13 cellular contexts compared by ENCODE assay signal in the genomic region with DNA sequence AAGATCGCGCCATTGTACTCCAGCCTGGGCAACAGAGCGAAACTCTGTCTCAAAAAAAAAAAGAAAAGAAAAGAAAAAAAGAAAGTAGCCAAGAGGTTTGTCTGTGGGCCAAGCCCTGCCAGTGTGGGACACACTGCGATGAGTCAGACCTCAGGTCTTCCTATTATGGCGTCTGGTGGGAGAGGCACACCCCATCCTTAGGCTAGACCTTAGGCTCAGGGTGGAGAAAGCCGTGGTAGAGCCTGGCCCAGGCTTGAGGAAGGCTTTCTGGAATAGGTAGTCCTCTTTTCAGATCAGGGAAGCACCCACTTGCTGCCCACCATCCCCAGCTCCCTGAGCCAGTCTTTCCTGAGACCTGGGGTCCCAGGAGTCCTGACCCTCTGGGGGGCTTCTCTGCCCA. TPM values are rescaled to one million over a fixed set of nuclear protein-coding genes. Genes with fewer than 3 reads are reported as not detected.
DNase-seq lines count a peak whose midpoint lies in the region; TF ChIP-seq lines count a peak whose summit lies in the region.
"Had no signal": no experiment of that assay in that cellular context is flagged by ENCODE, and none has a peak within 500 bp of the region (broad histone marks: within the 10 kb centered on the region; RNA-seq: fewer than 3 reads in every experiment).

No MANE protein-coding gene starts in this region.

- intact Hi-C loops in CD4-positive, alpha-beta memory T cell (cut with micrococcal nuclease): no loop called here
- intact Hi-C loops in activated T-helper 1 cell treated with anti-CD3 and anti-CD28 coated beads, Interleukin-12 subunit alpha, Interleukin-12 subunit beta, Interleukin-2, Interleukin-4 antibody, amounts not matched to agents 30 ng/mL and 10 ng/mL and 1 ng/mL, durations not matched to agents 14 hours and 24 hours and 36 hours (cut with micrococcal nuclease): no loop called here

- no peak for TF ChIP-seq EP300 in SK-N-SH (IDR thresholded peaks at IDR 0.05; ENCODE audit: borderline replicate concordance in 1 of 2, low read depth in 1 of 2, low read length in 1 of 2)

- H3K9me3 ChIP-seq in CD4-positive, alpha-beta memory T cell (ENCODE audit: control insufficient read depth in 1 of 2, low read length in 2 of 2): no peaks in the 10 kb centered on the region
- H3K9me3 ChIP-seq in SK-N-SH: no peaks in the 10 kb centered on the region
- H3K9me3 ChIP-seq: esophagus squamous epithelium had no signal

- POLR2A ChIA-PET in CD4-positive, alpha-beta memory T cell (lab: Charles Lee; ENCODE audit: partially characterized antibody): interaction anchor here (14.1 to 18.7 kb wide), 2 partner anchors 15 to 33 kb away, joined by 276 to 1072 read pairs; partner anchors contain the start of genes CISH and MAPKAPK3
- POLR2A ChIA-PET in SK-N-SH (lab: Yijun Ruan, JAX): interaction anchor here (1.5 kb wide), 1 partner anchor 36 kb away, joined by 3 read pairs; the partner anchor contains the start of gene CISH

- no peak overlapping the region for H2AFZ ChIP-seq in SK-N-SH (ENCODE audit: low read depth)

- DNase-seq in CD4-positive, alpha-beta memory T cell: no peak
- peak; percentile 24 for DNase-seq in GM03348 (ENCODE audit: low spot score)
- no peak for DNase-seq in activated T-helper 1 cell treated with anti-CD3 and anti-CD28 coated beads, Interleukin-12 subunit alpha, Interleukin-12 subunit beta, Interleukin-2, Interleukin-4 antibody, amounts not matched to agents 30 ng/mL and 10 ng/mL and 1 ng/mL, durations not matched to agents 14 hours and 24 hours and 36 hours (ENCODE audit: low spot score)
- DNase-seq in iris pigment epithelial cell (ENCODE audit: low read depth): peak; percentile 12
- no peak for DNase-seq in HK-2 (ENCODE audit: unreplicated experiment)
- no peak for DNase-seq in NCI-H128 (lab: John Stamatoyannopoulos, UW; ENCODE audit: unreplicated experiment)
- DNase-seq in SK-N-SH: no peak
- DNase-seq: C1 segment of cervical spinal cord, esophagus squamous epithelium, left ventricle myocardium superior, NCI-H1436 treated with DMSO at 0.1 percent for 48 hours, NCI-H446 had no signal

- H3K4me1 ChIP-seq in CD4-positive, alpha-beta memory T cell (ENCODE audit: insufficient read depth, low read length): peaks cover 79% of the 10 kb centered on the region
- peaks cover 0 to 3% of the 10 kb centered on the region in 2 experiments; a peak in 1 of 4 replicates for H3K4me1 ChIP-seq in SK-N-SH (ENCODE audit: control insufficient read depth in 1 of 2, insufficient read depth in 2 of 2, low read depth in 1 of 2, low read length in 1 of 2)

- no peaks in the 10 kb centered on the region for H3F3A ChIP-seq in SK-N-SH (replicated peaks; ENCODE audit: insufficient read depth)

- no peaks in the 10 kb centered on the region for H3K9me2 ChIP-seq in SK-N-SH

- no peak for TF ChIP-seq RAD21 in SK-N-SH (IDR thresholded peaks at IDR 0.05; ENCODE audit: low read length)

- no peak overlapping the region for H3K4me2 ChIP-seq in SK-N-SH

- H3K27ac ChIP-seq in CD4-positive, alpha-beta memory T cell (ENCODE audit: low read depth, low read length): peak overlapping the region; percentile 47
- H3K27ac ChIP-seq in SK-N-SH (ENCODE audit: low read depth in 2 of 2, low read length in 1 of 2): no peak overlapping the region

- H3K9me3 Mint-ChIP-seq in CD4-positive, alpha-beta memory T cell: no peaks in the 10 kb centered on the region
- no peaks in the 10 kb centered on the region for H3K9me3 Mint-ChIP-seq in activated T-helper 1 cell treated with anti-CD3 and anti-CD28 coated beads, Interleukin-12 subunit alpha, Interleukin-12 subunit beta, Interleukin-2, Interleukin-4 antibody, amounts not matched to agents 30 ng/mL and 10 ng/mL and 1 ng/mL, durations not matched to agents 14 hours and 24 hours and 36 hours
- H3K9me3 Mint-ChIP-seq: stimulated activated memory B cell treated with anti-CD40 and anti-IgM and Interleukin-4, amounts not matched to agents 10 μg/mL and 1 μg/mL and 100 μg/mL, for 72 hours had no signal

- H3K4me3 Mint-ChIP-seq in CD4-positive, alpha-beta memory T cell: peak overlapping the region in 1 of 8 donors; percentile 55
- H3K4me3 Mint-ChIP-seq in activated T-helper 1 cell treated with anti-CD3 and anti-CD28 coated beads, Interleukin-12 subunit alpha, Interleukin-12 subunit beta, Interleukin-2, Interleukin-4 antibody, amounts not matched to agents 30 ng/mL and 10 ng/mL and 1 ng/mL, durations not matched to agents 14 hours and 24 hours and 36 hours: peak overlapping the region; percentile 42
- H3K4me3 Mint-ChIP-seq: stimulated activated memory B cell treated with anti-CD40 and anti-IgM and Interleukin-4, amounts not matched to agents 10 μg/mL and 1 μg/mL and 100 μg/mL, for 72 hours had no signal

- H3K27me3 Mint-ChIP-seq in CD4-positive, alpha-beta memory T cell: no peaks in the 10 kb centered on the region
- no peaks in the 10 kb centered on the region for H3K27me3 Mint-ChIP-seq in activated T-helper 1 cell treated with anti-CD3 and anti-CD28 coated beads, Interleukin-12 subunit alpha, Interleukin-12 subunit beta, Interleukin-2, Interleukin-4 antibody, amounts not matched to agents 30 ng/mL and 10 ng/mL and 1 ng/mL, durations not matched to agents 14 hours and 24 hours and 36 hours (ENCODE audit: insufficient read depth)
- H3K27me3 Mint-ChIP-seq: stimulated activated memory B cell treated with anti-CD40 and anti-IgM and Interleukin-4, amounts not matched to agents 10 μg/mL and 1 μg/mL and 100 μg/mL, for 72 hours had no signal

- no peaks in the 10 kb centered on the region for H3K79me2 ChIP-seq in SK-N-SH (ENCODE audit: insufficient read depth)

- CTCF ChIA-PET in CD4-positive, alpha-beta memory T cell (lab: Charles Lee; ENCODE audit: partially characterized antibody): interaction anchor here (0.7 to 21.1 kb wide), 4 partner anchors 14 to 56 kb away, joined by 3 to 996 read pairs (median 142); partner anchors contain the start of genes CISH and MAPKAPK3
- CTCF ChIA-PET in SK-N-SH (lab: Yijun Ruan, JAX): interaction anchor here (1.1 to 31.2 kb wide), 3 partner anchors 11 to 34 kb away, joined by 3 to 648 read pairs (median 5); partner anchors contain the start of genes CISH and MAPKAPK3

- H3K4me3 ChIP-seq in CD4-positive, alpha-beta memory T cell (ENCODE audit: low read length in 2 of 2): no peak overlapping the region
- H3K4me3 ChIP-seq in SK-N-SH (ENCODE audit: low read depth in 2 of 2, low read length in 1 of 2): no peak overlapping the region
- H3K4me3 ChIP-seq: esophagus squamous epithelium had no signal

- no peaks in the 10 kb centered on the region for H4K20me1 ChIP-seq in SK-N-SH (ENCODE audit: insufficient read depth)

- peaks cover 44 to 77% (median 52%) of the 10 kb centered on the region in 4 donors for H3K4me1 Mint-ChIP-seq in CD4-positive, alpha-beta memory T cell
- H3K4me1 Mint-ChIP-seq in activated T-helper 1 cell treated with anti-CD3 and anti-CD28 coated beads, Interleukin-12 subunit alpha, Interleukin-12 subunit beta, Interleukin-2, Interleukin-4 antibody, amounts not matched to agents 30 ng/mL and 10 ng/mL and 1 ng/mL, durations not matched to agents 14 hours and 24 hours and 36 hours (ENCODE audit: low read depth): peaks cover 81% of the 10 kb centered on the region

- no peaks in the 10 kb centered on the region for H3K27me3 ChIP-seq in CD4-positive, alpha-beta memory T cell (ENCODE audit: insufficient read depth, low read length)
- H3K27me3 ChIP-seq in SK-N-SH (ENCODE audit: insufficient read depth): no peaks in the 10 kb centered on the region
- H3K27me3 ChIP-seq: esophagus squamous epithelium had no signal

- H3K9ac ChIP-seq in SK-N-SH: no peak overlapping the region

- peak overlapping the region; percentile 81 to 96 (median 93) for H3K27ac Mint-ChIP-seq in CD4-positive, alpha-beta memory T cell
- H3K27ac Mint-ChIP-seq in activated T-helper 1 cell treated with anti-CD3 and anti-CD28 coated beads, Interleukin-12 subunit alpha, Interleukin-12 subunit beta, Interleukin-2, Interleukin-4 antibody, amounts not matched to agents 30 ng/mL and 10 ng/mL and 1 ng/mL, durations not matched to agents 14 hours and 24 hours and 36 hours: peak overlapping the region; percentile 97

- 89% methylated on average over 6 of the region's 6 CpGs for WGBS in SK-N-SH (ENCODE audit: low lambda C conversion rate)

- peaks cover 6 to 11% of the 10 kb centered on the region in 2 donors for H3K36me3 Mint-ChIP-seq in CD4-positive, alpha-beta memory T cell
- H3K36me3 Mint-ChIP-seq in activated T-helper 1 cell treated with anti-CD3 and anti-CD28 coated beads, Interleukin-12 subunit alpha, Interleukin-12 subunit beta, Interleukin-2, Interleukin-4 antibody, amounts not matched to agents 30 ng/mL and 10 ng/mL and 1 ng/mL, durations not matched to agents 14 hours and 24 hours and 36 hours (ENCODE audit: low read depth): peaks cover 42% of the 10 kb centered on the region

- peaks cover 7% of the 10 kb centered on the region for H3K36me3 ChIP-seq in CD4-positive, alpha-beta memory T cell (ENCODE audit: insufficient read depth, low read length)
- H3K36me3 ChIP-seq in SK-N-SH (replicated peaks in 1 of 2; ENCODE audit: control insufficient read depth in 1 of 2, insufficient read depth in 2 of 2, low read length in 1 of 2): peaks cover 8 to 27% of the 10 kb centered on the region in 2 experiments

- TF ChIP-seq CTCF in SK-N-SH (IDR thresholded peaks at IDR 0.05): no peak

RNA-seq across cellular contexts. Expression of gene HEMK1, which starts 6.0 kb away (rescaled TPM):
- 10 to 100 TPM; 55.3 to 56.7 TPM for total RNA-seq in CD4-positive, alpha-beta memory T cell
- 10 to 100 TPM; 21.2 to 36.7 TPM for polyA plus RNA-seq in CD4-positive, alpha-beta memory T cell
- 54.1 and 58.0 TPM in 2 replicates for total RNA-seq in activated T-helper 1 cell treated with anti-CD3 and anti-CD28 coated beads, Interleukin-12 subunit alpha, Interleukin-12 subunit beta, Interleukin-2, Interleukin-4 antibody, amounts not matched to agents 30 ng/mL and 10 ng/mL and 1 ng/mL, durations not matched to agents 14 hours and 24 hours and 36 hours
- polyA plus RNA-seq in SK-N-SH (2012; rRNA removed): 15.4 and 21.7 TPM in 2 replicates
- 7.1 and 10.6 TPM in 2 replicates for polyA plus RNA-seq in SK-N-SH (2012; cell fraction: cytosol; rRNA removed)
- polyA plus RNA-seq in SK-N-SH (2012; cell fraction: nucleus; rRNA removed): 82.8 and 88.7 TPM in 2 replicates

RNA-seq across cellular contexts. Expression of gene C3orf18, which starts 7.8 kb away (rescaled TPM):
- 10 to 100 TPM; 14.3 to 16.2 TPM for total RNA-seq in CD4-positive, alpha-beta memory T cell
- 10 to 100 TPM; 14.2 to 22.3 TPM for polyA plus RNA-seq in CD4-positive, alpha-beta memory T cell
- 21.5 and 21.9 TPM in 2 replicates for total RNA-seq in activated T-helper 1 cell treated with anti-CD3 and anti-CD28 coated beads, Interleukin-12 subunit alpha, Interleukin-12 subunit beta, Interleukin-2, Interleukin-4 antibody, amounts not matched to agents 30 ng/mL and 10 ng/mL and 1 ng/mL, durations not matched to agents 14 hours and 24 hours and 36 hours
- polyA plus RNA-seq in SK-N-SH (2012; rRNA removed): 19.7 and 27.2 TPM in 2 replicates
- polyA plus RNA-seq in SK-N-SH (2012; cell fraction: cytosol; rRNA removed): 11.3 and 16.2 TPM in 2 replicates
- polyA plus RNA-seq in SK-N-SH (2012; cell fraction: nucleus; rRNA removed): 50.5 and 50.7 TPM in 2 replicates

RNA-seq across cellular contexts. Expression of gene CISH, which starts 36.2 kb away (rescaled TPM):
- total RNA-seq in CD4-positive, alpha-beta memory T cell: 10 to 100 TPM; 14.7 to 15.2 TPM
- polyA plus RNA-seq in CD4-positive, alpha-beta memory T cell: 100 to 1,000 TPM in 1 of 2 donors, 10 to 100 TPM in 1; 92.1 to 248 TPM
- 334 and 341 TPM in 2 replicates for total RNA-seq in activated T-helper 1 cell treated with anti-CD3 and anti-CD28 coated beads, Interleukin-12 subunit alpha, Interleukin-12 subunit beta, Interleukin-2, Interleukin-4 antibody, amounts not matched to agents 30 ng/mL and 10 ng/mL and 1 ng/mL, durations not matched to agents 14 hours and 24 hours and 36 hours
- polyA plus RNA-seq in SK-N-SH (2012; rRNA removed): 2.0 and 2.6 TPM in 2 replicates
- polyA plus RNA-seq in SK-N-SH (2012; cell fraction: cytosol; rRNA removed): 1.2 and 1.8 TPM in 2 replicates
- 3.7 TPM in 2 replicates for polyA plus RNA-seq in SK-N-SH (2012; cell fraction: nucleus; rRNA removed)

RNA-seq across cellular contexts. Expression of gene MAPKAPK3, which starts 41.6 kb away (rescaled TPM):
- 10 to 100 TPM; 36.4 to 40.1 TPM for total RNA-seq in CD4-positive, alpha-beta memory T cell
- 10 to 100 TPM; 71.2 to 93.2 TPM for polyA plus RNA-seq in CD4-positive, alpha-beta memory T cell
- 191 and 201 TPM in 2 replicates for total RNA-seq in activated T-helper 1 cell treated with anti-CD3 and anti-CD28 coated beads, Interleukin-12 subunit alpha, Interleukin-12 subunit beta, Interleukin-2, Interleukin-4 antibody, amounts not matched to agents 30 ng/mL and 10 ng/mL and 1 ng/mL, durations not matched to agents 14 hours and 24 hours and 36 hours
- 29.4 and 35.6 TPM in 2 replicates for polyA plus RNA-seq in SK-N-SH (2012; rRNA removed)
- polyA plus RNA-seq in SK-N-SH (2012; cell fraction: cytosol; rRNA removed): 18.9 and 25.5 TPM in 2 replicates
- polyA plus RNA-seq in SK-N-SH (2012; cell fraction: nucleus; rRNA removed): 22.6 and 25.7 TPM in 2 replicates

Comparison
In these comparisons a context has a peak if more than half of its experiments do, and no peak if none do; other contexts are left out.
1. DNase-seq: peak in GM03348 (single experiment) and iris pigment epithelial cell (single experiment); none in CD4-positive, alpha-beta memory T cell (0 of 5), activated T-helper 1 cell treated with anti-CD3 and anti-CD28 coated beads, Interleukin-12 subunit alpha, Interleukin-12 subunit beta, Interleukin-2, Interleukin-4 antibody, amounts not matched to agents 30 ng/mL and 10 ng/mL and 1 ng/mL, durations not matched to agents 14 hours and 24 hours and 36 hours (single experiment), HK-2 (single experiment), NCI-H128 (single experiment) and SK-N-SH (single experiment).
2. RNA of gene CISH, which starts 36.2 kb away (total RNA-seq): 334 to 341 TPM in activated T-helper 1 cell treated with anti-CD3 and anti-CD28 coated beads, Interleukin-12 subunit alpha, Interleukin-12 subunit beta, Interleukin-2, Interleukin-4 antibody, amounts not matched to agents 30 ng/mL and 10 ng/mL and 1 ng/mL, durations not matched to agents 14 hours and 24 hours and 36 hours; 14.7 to 15.2 TPM in CD4-positive, alpha-beta memory T cell; every median in the first group is over 10 times any median in the second.